17 cellular contexts compared by ENCODE assay signal in genomic region chr9:12290166-12290869, GRCh38.
"Had no signal": no experiment of that assay in that cellular context is flagged by ENCODE, and none has a peak within 500 bp of the region (broad histone marks: within the 10 kb centered on the region; RNA-seq: fewer than 3 reads in every experiment).

No MANE protein-coding gene starts in this region.

- H3K9me3 ChIP-seq: heart right ventricle, mucosa of descending colon, right atrium auricular region, sigmoid colon, suprapubic skin, thyroid gland had no signal

- H3K4me1 ChIP-seq: heart right ventricle, right atrium auricular region, sigmoid colon, suprapubic skin, thyroid gland had no signal

- H3K27me3 ChIP-seq: heart right ventricle, right atrium auricular region, sigmoid colon, suprapubic skin, thyroid gland had no signal

- FAIRE-seq: frontal cortex, islet of Langerhans, urothelium cell line had no signal

- H3K27ac ChIP-seq: heart right ventricle, right atrium auricular region, sigmoid colon, skin epidermis, suprapubic skin, thyroid gland had no signal

- H3K36me3 ChIP-seq: heart right ventricle, right atrium auricular region, sigmoid colon, suprapubic skin, thyroid gland had no signal

- ATAC-seq: esophagus mucosa; heart right ventricle; left lobe of liver; mucosa of descending colon; naive thymus-derived CD8-positive, alpha-beta T cell had no signal

- DNase-seq: effector memory CD4-positive, alpha-beta T cell; heart right ventricle; mucosa of descending colon; naive thymus-derived CD8-positive, alpha-beta T cell; sigmoid colon; stimulated activated CD4-positive, alpha-beta T cell treated with anti-CD3 and anti-CD28 coated beads, Interleukin-2, amount 100 ng/mL, for 24 hours; stimulated activated CD4-positive, alpha-beta T cell treated with anti-CD3 and anti-CD28 coated beads, Interleukin-4, amount 100 ng/mL, for 4 hours; stimulated activated naive CD4-positive, alpha-beta T cell treated with Interleukin-2 at 50 U/mL for 16 hours; thyroid gland had no signal

- H3K4me3 ChIP-seq: heart right ventricle, mucosa of descending colon, right atrium auricular region, sigmoid colon, skin epidermis, suprapubic skin, thyroid gland had no signal
